In the genomic region with DNA sequence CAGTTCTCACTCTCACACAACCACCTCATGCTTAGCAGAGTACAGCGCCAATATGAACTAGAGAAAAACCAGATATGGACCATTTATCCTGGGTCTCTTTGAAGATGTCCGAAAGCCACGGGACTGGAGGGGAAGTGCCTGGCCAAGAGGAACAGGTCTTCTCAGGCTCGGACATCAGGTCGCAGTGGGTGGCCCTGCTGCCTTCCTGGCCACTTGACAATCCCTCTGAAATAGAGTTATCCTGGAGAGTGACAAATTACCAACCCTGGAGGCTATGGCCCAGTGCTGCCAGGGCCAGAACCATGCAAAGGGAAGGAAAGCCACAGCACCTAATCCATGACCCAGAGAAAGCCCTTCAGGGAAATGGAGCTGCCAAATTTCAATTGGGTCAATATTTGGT, we compare ENCODE assay signal across 24 cellular contexts.
"Had no signal": no experiment of that assay in that cellular context is flagged by ENCODE, and none has a peak within 500 bp of the region (broad histone marks: within the 10 kb centered on the region; RNA-seq: fewer than 3 reads in every experiment).

No MANE protein-coding gene starts in this region.

- H3K27me3 Mint-ChIP-seq: effector memory CD8-positive, alpha-beta T cell; naive B cell had no signal

- H3K4me1 Mint-ChIP-seq: endodermal cell, naive B cell had no signal

- ATAC-seq: effector memory CD8-positive, alpha-beta T cell; esophagus mucosa; gastrocnemius medialis; heart right ventricle; left cardiac atrium; left lung; left ventricle myocardium superior; lower lobe of right lung; mucosa of descending colon had no signal

- DNase-seq: colonic mucosa; cortex of kidney; effector CD8-positive, alpha-beta T cell; effector memory CD8-positive, alpha-beta T cell; endodermal cell; erythroblast; esophagus squamous epithelium; foreskin fibroblast; foreskin melanocyte; gastrocnemius medialis; glutamatergic neuron; head of caudate nucleus; heart right ventricle; hippocampal formation; left cardiac atrium; left lung; left ventricle myocardium superior; lower lobe of right lung; mesenchymal stem cell; mucosa of descending colon; naive B cell had no signal

- H3K4me3 Mint-ChIP-seq: dendritic cell treated with granulocyte-macrophage colony-stimulating factor and Interleukin-4, amounts not matched to agents 40 ng/mL and 50 ng/mL, for 4 days; effector memory CD8-positive, alpha-beta T cell; endodermal cell; mesothelial cell of epicardium; naive B cell had no signal

- H3K36me3 Mint-ChIP-seq: mesothelial cell of epicardium, naive B cell had no signal

- H3K9me3 Mint-ChIP-seq: dendritic cell treated with granulocyte-macrophage colony-stimulating factor and Interleukin-4, amounts not matched to agents 40 ng/mL and 50 ng/mL, for 4 days; endodermal cell; mesothelial cell of epicardium had no signal

- H3K27ac Mint-ChIP-seq: dendritic cell treated with granulocyte-macrophage colony-stimulating factor and Interleukin-4, amounts not matched to agents 40 ng/mL and 50 ng/mL, for 4 days; effector memory CD8-positive, alpha-beta T cell; endodermal cell; mesothelial cell of epicardium; naive B cell had no signal
